Comparison of ENCODE assay signal across 26 cellular contexts in the genomic region with DNA sequence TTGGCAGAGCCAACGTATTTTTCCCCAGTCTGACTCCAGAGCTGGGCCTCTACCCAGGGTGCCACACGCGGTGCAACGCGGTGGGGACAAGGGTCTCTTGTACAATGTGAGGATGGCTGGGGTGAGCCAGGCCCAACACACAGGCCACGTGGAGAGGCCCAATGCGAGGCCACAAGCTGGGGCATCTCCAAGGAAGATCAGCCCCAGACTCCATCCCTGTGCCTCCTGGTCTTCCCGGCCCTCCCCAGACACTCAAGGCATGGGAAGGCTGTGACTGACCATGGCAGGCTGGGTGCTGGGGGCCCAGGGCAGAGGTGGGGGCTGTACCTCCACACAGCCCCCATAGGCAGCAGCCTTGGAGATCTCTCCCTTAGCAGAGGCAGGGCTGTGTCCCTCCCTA.
A peak's percentile ranks its signal among the peaks of the same experiment; 100 is the strongest.
DNase-seq lines count a peak whose midpoint lies in the region; ATAC-seq and TF ChIP-seq lines count a peak whose summit lies in the region.
"Had no signal": no experiment of that assay in that cellular context is flagged by ENCODE, and none has a peak within 500 bp of the region (broad histone marks: within the 10 kb centered on the region; RNA-seq: fewer than 3 reads in every experiment).

No MANE protein-coding gene starts in this region.

- no peak overlapping the region for H3K4me3 Mint-ChIP-seq in type B pancreatic cell
- H3K4me3 Mint-ChIP-seq: CD4-positive, alpha-beta T cell; H9; HFFc6 had no signal

- H3K4me1 Mint-ChIP-seq in type B pancreatic cell (ENCODE audit: unreplicated experiment): no peaks in the 10 kb centered on the region

- H3K27me3 ChIP-seq in left ventricle myocardium inferior (ENCODE audit: low read depth): no peaks in the 10 kb centered on the region
- no peaks in the 10 kb centered on the region for H3K27me3 ChIP-seq in neutrophil
- H3K27me3 ChIP-seq: BLaER1, MG63 had no signal

- no peaks in the 10 kb centered on the region for H3K9me3 Mint-ChIP-seq in type B pancreatic cell
- H3K9me3 Mint-ChIP-seq: CD4-positive, alpha-beta T cell; HFFc6 had no signal

- no peak overlapping the region for H3K4me3 ChIP-seq in left ventricle myocardium inferior
- H3K4me3 ChIP-seq in neutrophil (ENCODE audit: low read depth in 1 of 2, low read length in 1 of 2): peak overlapping the region in 1 of 2 experiments; percentile 1
- H3K4me3 ChIP-seq: BLaER1, GM12878, K562, MG63, PC-9 had no signal

- peaks cover 4% of the 10 kb centered on the region for H3K9me3 ChIP-seq in left ventricle myocardium inferior (replicated peaks)
- no peaks in the 10 kb centered on the region for H3K9me3 ChIP-seq in neutrophil
- H3K9me3 ChIP-seq: BLaER1, Caco-2, MG63 had no signal

- no peak for DNase-seq in Right ventricle myocardium inferior (ENCODE audit: missing footprints)
- DNase-seq in left ventricle myocardium inferior: no peak
- DNase-seq in left ventricle myocardium superior: peak; percentile 15
- DNase-seq in type B pancreatic cell (ENCODE audit: extremely low spot score, unreplicated experiment): peak; percentile 44
- no peak for DNase-seq in cerebellum (ENCODE audit: low spot score)
- no peak for DNase-seq in dermis blood vessel endothelial cell
- DNase-seq in omental fat pad (ENCODE audit: low spot score): no peak
- DNase-seq: ACHN; Caco-2; CD4-positive, alpha-beta T cell; DMS 273 treated with DMSO at 0.1 percent for 48 hours; DND-41; H9; HFFc6; MG63; NCI-H1417 treated with DMSO at 0.1 percent for 48 hours; NCI-H187 treated with DMSO at 0.1 percent for 48 hours; NCI-H2107; NCI-H446 treated with DMSO at 0.1 percent for 48 hours; PC-9; RPMI8226 had no signal

- H3K36me3 Mint-ChIP-seq in type B pancreatic cell: no peaks in the 10 kb centered on the region

- H3K36me3 ChIP-seq in left ventricle myocardium inferior: no peaks in the 10 kb centered on the region
- no peaks in the 10 kb centered on the region for H3K36me3 ChIP-seq in neutrophil
- H3K36me3 ChIP-seq: BLaER1, MG63 had no signal

- H3K27ac Mint-ChIP-seq in type B pancreatic cell: no peak overlapping the region
- H3K27ac Mint-ChIP-seq: CD4-positive, alpha-beta T cell; HFFc6 had no signal

- TF ChIP-seq CTCF in left ventricle myocardium inferior (IDR thresholded peaks at IDR 0.05; ENCODE audit: borderline replicate concordance): no peak
- no peak for TF ChIP-seq CTCF in neutrophil (IDR thresholded peaks at IDR 0.05)
- TF ChIP-seq CTCF in type B pancreatic cell (conservative IDR thresholded peaks at IDR 0.05): no peak
- no peak for TF ChIP-seq CTCF in omental fat pad (IDR thresholded peaks at IDR 0.05)

- H3K27ac ChIP-seq in left ventricle myocardium inferior (replicated peaks): no peak overlapping the region
- peak overlapping the region; percentile 64 for H3K27ac ChIP-seq in neutrophil
- H3K27ac ChIP-seq: 22Rv1, BLaER1, PC-9 had no signal

- peaks cover 15% of the 10 kb centered on the region for H3K27me3 Mint-ChIP-seq in type B pancreatic cell

- ATAC-seq in Right ventricle myocardium inferior (peak; percentile 17), left ventricle myocardium superior (no peak), omental fat pad (ENCODE audit: low FRiP score) (no peak)
- ATAC-seq: GM12878, K562 had no signal

- no peaks in the 10 kb centered on the region for H3K4me1 ChIP-seq in left ventricle myocardium inferior
- peaks cover 18 to 28% of the 10 kb centered on the region in 2 experiments for H3K4me1 ChIP-seq in neutrophil (ENCODE audit: control insufficient read depth in 1 of 2, insufficient read depth in 1 of 2, low read depth in 1 of 2, low read length in 1 of 2)
- H3K4me1 ChIP-seq: Caco-2 had no signal

- intact Hi-C loops in Right ventricle myocardium inferior (cut with DNase I) (no loop called here), left ventricle myocardium inferior (cut with micrococcal nuclease) (no loop called here), left ventricle myocardium superior (cut with micrococcal nuclease) (no loop called here)

Comparison
In these comparisons a context has a peak if more than half of its experiments do, and no peak if none do; other contexts are left out.
1. DNase-seq: peak in left ventricle myocardium superior (single experiment) and type B pancreatic cell (single experiment); none in Right ventricle myocardium inferior (single experiment), left ventricle myocardium inferior (single experiment), cerebellum (single experiment), dermis blood vessel endothelial cell (single experiment) and omental fat pad (single experiment).